12 cellular contexts compared by ENCODE assay signal in genomic region chr14:33986804-33987203, GRCh38. TPM values are rescaled to one million over a fixed set of nuclear protein-coding genes. Genes with fewer than 3 reads are reported as not detected.
DNase-seq lines count a peak whose midpoint lies in the region; ATAC-seq, FAIRE-seq and TF ChIP-seq lines count a peak whose summit lies in the region.
"Had no signal": no experiment of that assay in that cellular context is flagged by ENCODE, and none has a peak within 500 bp of the region (broad histone marks: within the 10 kb centered on the region; RNA-seq: fewer than 3 reads in every experiment).

No MANE protein-coding gene starts in this region.

- H3K4me3 ChIP-seq in BJ (ENCODE audit: low read depth, low read length), result no peak overlapping the region
- no peak overlapping the region for H3K4me3 ChIP-seq in HUES64 (ENCODE audit: low read length)
- H3K4me3 ChIP-seq in GM12878, result no peak overlapping the region

- no peaks in the 10 kb centered on the region for H3K79me2 ChIP-seq in GM12878 (ENCODE audit: control insufficient read depth, insufficient read depth, low read length)

- H3K9ac ChIP-seq in HUES64 (ENCODE audit: low read depth, low read length) (no peak overlapping the region), GM12878 (ENCODE audit: control insufficient read depth, insufficient read depth, low read length) (no peak overlapping the region)

- H3K27ac ChIP-seq in HUES64 (ENCODE audit: low read depth, low read length), result peak overlapping the region; percentile 10; the same call in 1 of the 2 replicates
- no peak overlapping the region for H3K27ac ChIP-seq in GM12878 (ENCODE audit: control insufficient read depth, insufficient read depth)

- H3K9me3 ChIP-seq in HUES64 (ENCODE audit: insufficient read depth, low read depth, low read length) (peaks cover 10% of the 10 kb centered on the region; the same call in 1 of the 2 replicates), GM12878 (replicated peaks; ENCODE audit: control insufficient read depth, insufficient read depth, low read length) (no peaks in the 10 kb centered on the region; the same call in 2 of the 3 replicates)

- FAIRE-seq in GM12878 (lab: Jason Lieb, UNC), result no peak
- FAIRE-seq: islet of Langerhans had no signal

- no peaks in the 10 kb centered on the region for H3K27me3 ChIP-seq in BJ (ENCODE audit: control insufficient read depth, insufficient read depth, low read length)
- H3K27me3 ChIP-seq in HUES64 (ENCODE audit: insufficient read depth, low read length), result no peaks in the 10 kb centered on the region
- no peaks in the 10 kb centered on the region for H3K27me3 ChIP-seq in GM12878 (replicated peaks in 1 of 2; ENCODE audit: control insufficient read depth in 2 of 2, insufficient read depth in 2 of 2, low read length in 1 of 2)

- CTCF ChIA-PET in BJ (lab: Yijun Ruan, JAX) (interaction anchor here (0.9 kb wide), 1 partner anchor 112 kb away, joined by 4 read pairs; no protein-coding TSS in a partner anchor), GM12878 (lab: Yijun Ruan, JAX) (interaction anchor here (1.2 kb wide), 1 partner anchor 16 kb away, joined by 3 read pairs; no protein-coding TSS in a partner anchor)

- no peak overlapping the region for H2AFZ ChIP-seq in GM12878 (ENCODE audit: control insufficient read depth, low read depth, low read length)

- peak; percentile 82 for ATAC-seq in GM12878
- ATAC-seq in GM18867 (IDR thresholded peaks at IDR 0.05; ENCODE audit: unreplicated experiment), result no peak

- TF ChIP-seq RAD21 in GM12878 (IDR thresholded peaks at IDR 0.05; ENCODE audit: insufficient read depth, low read depth, low read length), result no peak

- no peak overlapping the region for H3K4me2 ChIP-seq in GM12878 (ENCODE audit: control insufficient read depth, insufficient read depth)

- TF ChIP-seq EP300 in GM12878 (IDR thresholded peaks at IDR 0.05; ENCODE audit: borderline replicate concordance in 1 of 2, control insufficient read depth in 1 of 2, low read depth in 2 of 2, low read length in 2 of 2), result no peak

- peak; percentile 19 for DNase-seq in BJ (ENCODE audit: low read depth)
- no peak for DNase-seq in GM12878 (ENCODE audit: low read depth, low spot score)
- peak; percentile 95 for DNase-seq in kidney tubule cell (ENCODE audit: low spot score)
- DNase-seq in NCI-H2227 treated with DMSO at 0.1 percent for 48 hours (lab: John Stamatoyannopoulos, UW), result no peak
- no peak for DNase-seq in NCI-H2107 treated with DMSO at 0.1 percent for 48 hours (lab: John Stamatoyannopoulos, UW; ENCODE audit: unreplicated experiment)
- no peak for DNase-seq in DMS153 (lab: John Stamatoyannopoulos, UW)
- DNase-seq: activated CD4-positive, alpha-beta memory T cell treated with anti-CD3 and anti-CD28 coated beads, Interleukin-2, amount 10 ng/mL, durations not matched to agents 7 days and 5 days; DMS79; MM.1S had no signal

- RAD21 ChIA-PET in GM12878 (lab: Charles Lee; ENCODE audit: unreplicated experiment), result interaction anchor here (1.3 kb wide), 1 partner anchor 110 kb away, joined by 3 read pairs; no protein-coding TSS in a partner anchor

- WGBS in HUES64, result 84% methylated on average over 5 of the region's 5 CpGs
- WGBS in GM12878 (ENCODE audit: insufficient coverage, insufficient replicate concordance, low lambda C conversion rate, missing lambda C conversion rate), result 59% methylated on average over 5 of the region's 5 CpGs

- intact Hi-C loops in GM12878 (cut with micrococcal nuclease; ENCODE audit: unreplicated experiment), result no loop called here

- no peaks in the 10 kb centered on the region for H3K36me3 ChIP-seq in BJ (ENCODE audit: control insufficient read depth, insufficient read depth, low read length)
- no peaks in the 10 kb centered on the region for H3K36me3 ChIP-seq in HUES64 (ENCODE audit: insufficient read depth, low read length)
- no peaks in the 10 kb centered on the region for H3K36me3 ChIP-seq in GM12878 (ENCODE audit: control insufficient read depth in 2 of 2, insufficient read depth in 2 of 2, low read length in 1 of 2)

- SMC1A ChIA-PET in GM12878 (lab: Charles Lee; ENCODE audit: uncharacterized antibody, unreplicated experiment), result interaction anchor here (0.6 to 1.9 kb wide), 6 partner anchors 11 to 226 kb away, joined by 3 to 9 read pairs (median 4); no protein-coding TSS in a partner anchor

- BruUV-seq in GM12878 (replicated peaks; lab: Mats Ljungman, UMichigan), result no TSS peak

- TF ChIP-seq CTCF in BJ (IDR thresholded peaks at IDR 0.05; ENCODE audit: insufficient read depth, low read depth, low read length) (no peak), GM12878 (IDR thresholded peaks at IDR 0.05 in 2 of 3, conservative IDR thresholded peaks at IDR 0.05 in 1 of 3; ENCODE audit: control insufficient read depth in 2 of 3, extremely low read depth in 1 of 3, insufficient read depth in 1 of 3, low read depth in 3 of 3, low read length in 3 of 3) (no peak)

- TF ChIP-seq POLR2A in GM12878 (IDR thresholded peaks at IDR 0.05; ENCODE audit: low read depth, low read length), result no peak

- POLR2A ChIA-PET in BJ (lab: Charles Lee) (no interaction called here), GM12878 (lab: Charles Lee) (interaction anchor here (0.9 to 1.1 kb wide), 2 partner anchors 9 to 14 kb away, joined by 3 to 5 read pairs; no protein-coding TSS in a partner anchor)

- in situ Hi-C loops in GM12878 (cut with MboI), result no loop called here

- H4K20me1 ChIP-seq in GM12878 (ENCODE audit: control insufficient read depth, insufficient read depth), result no peaks in the 10 kb centered on the region

- H3K4me1 ChIP-seq in HUES64 (ENCODE audit: insufficient read depth, low read length) (peaks cover 5% of the 10 kb centered on the region; the same call in 1 of the 2 replicates), GM12878 (ENCODE audit: control insufficient read depth, insufficient read depth, low read length) (no peaks in the 10 kb centered on the region)

TF ChIP-seq in GM12878, 131 proteins besides CTCF, POLR2A, EP300 and RAD21:
- TF ChIP-seq SIX5 (IDR thresholded peaks at IDR 0.05; ENCODE audit: low read depth, low read length, severe bottlenecking), result peak; percentile 16
- TF ChIP-seq ZNF274 (IDR thresholded peaks at IDR 0.05; ENCODE audit: insufficient read depth, insufficient read length), result no peak

RNA-seq across cellular contexts. Expression of gene EGLN3, which starts 35.9 kb away (rescaled TPM):
- polyA plus RNA-seq in BJ (2011; rRNA removed), result 0.15 and 0.47 TPM in 2 replicates
- 0.05 and 0.41 TPM in 2 replicates for polyA minus RNA-seq in BJ (2011; rRNA and poly(A)+ RNA removed)
- 19.5 TPM for polyA plus RNA-seq in HUES64 (2013, experiment 1 of 2)
- polyA plus RNA-seq in HUES64 (2013, experiment 2 of 2), result 18.1 TPM
- total RNA-seq in GM12878 (2013; cell fraction: nucleolus; rRNA removed), result 20.3 and 22.4 TPM in 2 replicates
- total RNA-seq in GM12878 (2014; rRNA removed), result 2.1 and 2.7 TPM in 2 replicates
- 1.6 and 2.4 TPM in 2 replicates for total RNA-seq in GM12878 (2014; rRNA removed; fragmentation: Illumina TruSeq; extraction: Trizol)
- total RNA-seq in GM12878 (2021), result 1.7 and 3.0 TPM in 2 replicates
- 28.3 TPM for polyA plus RNA-seq in GM12878 (2011; ENCODE audit: low read depth)
- 8.1 and 10.7 TPM in 2 replicates for polyA plus RNA-seq in GM12878 (2011; rRNA removed)
- 3.8 and 5.6 TPM in 2 replicates for polyA plus RNA-seq in GM12878 (2011; cell fraction: cytosol; rRNA removed)
- polyA plus RNA-seq in GM12878 (2011; cell fraction: nucleus; rRNA removed), result 5.5 and 9.4 TPM in 2 replicates
- polyA plus RNA-seq in GM12878 (2012), result 9.3 and 15.9 TPM in 2 replicates
- 1.8 and 2.5 TPM in 2 replicates for polyA plus RNA-seq in GM12878 (2014; fragmentation: Illumina TruSeq; extraction: Trizol)
- 1 to 10 TPM; 1.4 to 2.1 TPM for polyA plus RNA-seq in GM12878 (2014; fragmentation: Nextera tagmentation; extraction: Ambion mirVana)
- 0.71 and 2.0 TPM in 2 replicates for polyA plus RNA-seq in GM12878 (2014; rRNA removed)
- under 1 TPM; 0.42 to 0.84 TPM for polyA plus RNA-seq in GM12878 (2016; fragmentation: Nextera tagmentation; extraction: Ambion mirVana)
- polyA minus RNA-seq in GM12878 (2011; rRNA and poly(A)+ RNA removed), result 6.3 and 8.6 TPM in 2 replicates
- polyA minus RNA-seq in GM12878 (2011; cell fraction: cytosol; rRNA and poly(A)+ RNA removed), result 2.7 and 3.3 TPM in 2 replicates
- 4.4 and 7.5 TPM in 2 replicates for polyA minus RNA-seq in GM12878 (2011; cell fraction: nucleus; rRNA and poly(A)+ RNA removed)

Comparison
In these comparisons a context has a peak if more than half of its experiments do, and no peak if none do; other contexts are left out.
1. DNase-seq: peak in BJ (single experiment) and kidney tubule cell (single experiment); none in GM12878 (single experiment), NCI-H2227 treated with DMSO at 0.1 percent for 48 hours (single experiment), NCI-H2107 treated with DMSO at 0.1 percent for 48 hours (single experiment) and DMS153 (single experiment).